Comparison of ENCODE assay signal across 12 cellular contexts in the genomic region with DNA sequence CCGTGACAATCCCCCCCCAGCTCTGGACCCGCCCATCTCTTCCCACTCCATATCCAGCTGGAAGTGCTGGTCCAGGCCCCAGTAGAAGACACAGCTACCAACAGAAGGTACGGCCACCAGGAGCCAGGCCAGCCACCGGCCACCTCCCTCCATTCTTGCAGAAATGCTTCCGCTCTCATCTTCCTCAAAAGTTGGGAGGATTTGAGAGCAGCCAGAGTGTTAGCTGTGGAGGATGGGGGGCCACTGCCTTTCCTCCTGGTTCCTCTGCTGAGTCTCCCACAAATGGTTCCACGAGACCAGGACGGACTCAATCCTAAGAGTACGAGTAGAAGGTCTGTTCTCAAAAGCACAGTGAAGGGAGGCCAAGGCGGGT.
DNase-seq lines count a peak whose midpoint lies in the region; ATAC-seq, FAIRE-seq and TF ChIP-seq lines count a peak whose summit lies in the region.
"Had no signal": no experiment of that assay in that cellular context is flagged by ENCODE, and none has a peak within 500 bp of the region (broad histone marks: within the 10 kb centered on the region; RNA-seq: fewer than 3 reads in every experiment).

No MANE protein-coding gene starts in this region.

- TF ChIP-seq EP300 in HepG2 (IDR thresholded peaks at IDR 0.05; ENCODE audit: low read depth in 2 of 2, low read length in 2 of 2) (no peak), HepG2 (CRISPR knock-in tag; IDR thresholded peaks at IDR 0.05; ENCODE audit: borderline replicate concordance) (no peak)

- no peak overlapping the region for H3K4me3 ChIP-seq in right lobe of liver
- no peak overlapping the region for H3K4me3 ChIP-seq in HepG2 (replicated peaks in 1 of 3; ENCODE audit: insufficient read depth in 1 of 3, low read depth in 2 of 3, low read length in 3 of 3)
- H3K4me3 ChIP-seq in lower lobe of right lung = no peak overlapping the region
- H3K4me3 ChIP-seq in uterus = no peak overlapping the region
- H3K4me3 ChIP-seq: thoracic aorta had no signal

- no peaks in the 10 kb centered on the region for H3K27me3 ChIP-seq in right lobe of liver
- H3K27me3 ChIP-seq in HepG2 (ENCODE audit: control insufficient read depth in 1 of 2, insufficient read depth in 2 of 2, low read length in 2 of 2) = peaks cover 0 to 14% of the 10 kb centered on the region in 2 experiments; a peak in 1 of 5 replicates
- peaks cover 6% of the 10 kb centered on the region for H3K27me3 ChIP-seq in lower lobe of right lung (ENCODE audit: low read depth)
- H3K27me3 ChIP-seq in uterus = no peaks in the 10 kb centered on the region

- H2AFZ ChIP-seq in HepG2 (ENCODE audit: low read length) = no peak overlapping the region

- DNase-seq in right lobe of liver (no peak), HepG2 (ENCODE audit: low spot score) (no peak), SKM-1 treated with dmso at 0.1 percent for 144 hours (lab: John Stamatoyannopoulos, UW; ENCODE audit: unreplicated experiment) (peak; percentile 41), lower lobe of right lung (no peak), uterus (no peak), NCI-H1417 (lab: John Stamatoyannopoulos, UW) (no peak)
- DNase-seq: foreskin fibroblast; stimulated activated CD4-positive, alpha-beta T cell treated with anti-CD3 and anti-CD28 coated beads, Interleukin-4, amount 100 ng/mL, for 1 hour had no signal

- no TSS peak for BruUV-seq in HepG2 (replicated peaks; lab: Mats Ljungman, UMichigan)

- no peak for TF ChIP-seq POLR2A in right lobe of liver (IDR thresholded peaks at IDR 0.05)
- no peak for TF ChIP-seq POLR2A in HepG2 (IDR thresholded peaks at IDR 0.05; ENCODE audit: insufficient read depth in 1 of 2, low read depth in 2 of 2, low read length in 2 of 2)
- no peak for TF ChIP-seq POLR2A in uterus (IDR thresholded peaks at IDR 0.05)

- H3K4me2 ChIP-seq in HepG2 (ENCODE audit: low read depth, low read length) = no peak overlapping the region

- H3K27ac ChIP-seq in right lobe of liver = peak overlapping the region in 1 of 3 donors; percentile 29
- no peak overlapping the region for H3K27ac ChIP-seq in HepG2 (ENCODE audit: extremely low read length, insufficient read depth, low read length)
- H3K27ac ChIP-seq in lower lobe of right lung = peak overlapping the region; percentile 38
- H3K27ac ChIP-seq in uterus = peak overlapping the region; percentile 64 to 97
- H3K27ac ChIP-seq: thoracic aorta had no signal

- no peaks in the 10 kb centered on the region for H3K79me2 ChIP-seq in HepG2 (ENCODE audit: insufficient read depth, low read length)

- H3K4me1 ChIP-seq in right lobe of liver (no peaks in the 10 kb centered on the region), HepG2 (ENCODE audit: insufficient read depth, low read length) (no peaks in the 10 kb centered on the region), lower lobe of right lung (peaks cover 55% of the 10 kb centered on the region), uterus (peaks cover 18 to 21% of the 10 kb centered on the region in 2 donors)

- TF ChIP-seq RAD21 in HepG2 (CRISPR knock-in tag; IDR thresholded peaks at IDR 0.05) = no peak

- POLR2A ChIA-PET in HepG2 (lab: Yijun Ruan, JAX) = no interaction called here

- no peak overlapping the region for H3K9ac ChIP-seq in HepG2 (ENCODE audit: insufficient read depth, low read depth, low read length)

- no peak for TF ChIP-seq CTCF in right lobe of liver (IDR thresholded peaks at IDR 0.05)
- TF ChIP-seq CTCF in HepG2 (CRISPR knock-in tag; IDR thresholded peaks at IDR 0.05) = no peak
- TF ChIP-seq CTCF in lower lobe of right lung (IDR thresholded peaks at IDR 0.05) = no peak
- TF ChIP-seq CTCF in uterus (IDR thresholded peaks at IDR 0.05) = no peak

- FAIRE-seq in HepG2 (lab: Jason Lieb, UNC) = no peak

- 76% methylated on average over 5 of the region's 9 CpGs for WGBS in right lobe of liver (ENCODE audit: insufficient coverage, low coverage, low lambda C conversion rate, missing lambda C conversion rate)
- 28% methylated on average over 7 of the region's 9 CpGs for WGBS in HepG2 (ENCODE audit: low lambda C conversion rate)

- H3K36me3 ChIP-seq in right lobe of liver (no peaks in the 10 kb centered on the region), HepG2 (replicated peaks in 1 of 2; ENCODE audit: control insufficient read depth in 1 of 2, insufficient read depth in 2 of 2, low read length in 2 of 2) (no peaks in the 10 kb centered on the region), lower lobe of right lung (no peaks in the 10 kb centered on the region), uterus (no peaks in the 10 kb centered on the region)
- H3K36me3 ChIP-seq: thoracic aorta had no signal

- intact Hi-C loops in right lobe of liver (cut with DNase I) (no loop called here), HepG2 (cut with micrococcal nuclease; ENCODE audit: unreplicated experiment) (no loop called here), lower lobe of right lung (cut with DNase I) (no loop called here), uterus (cut with DNase I; ENCODE audit: low total_unique reads) (no loop called here)

- no peaks in the 10 kb centered on the region for H4K20me1 ChIP-seq in HepG2 (ENCODE audit: insufficient read depth, low read length)

- in situ Hi-C loops in HepG2 (cut with HindIII; ENCODE audit: extremely low pct_ligation_motif_present, low pct_unique_long_range_greater_than_20kb) = loop anchor here (25.0 kb wide), 1 partner anchor 92 kb away; no protein-coding TSS in a partner anchor

- no peaks in the 10 kb centered on the region for H3K9me3 ChIP-seq in right lobe of liver
- no peaks in the 10 kb centered on the region for H3K9me3 ChIP-seq in HepG2 (ENCODE audit: low read length)
- H3K9me3 ChIP-seq in lower lobe of right lung = no peaks in the 10 kb centered on the region
- no peaks in the 10 kb centered on the region for H3K9me3 ChIP-seq in uterus
- H3K9me3 ChIP-seq: thoracic aorta had no signal

- ATAC-seq in right lobe of liver = peak; percentile 8 to 33 (median 21)
- no peak for ATAC-seq in HepG2
- peak; percentile 2 to 17 for ATAC-seq in lower lobe of right lung
- ATAC-seq in GM19455 (IDR thresholded peaks at IDR 0.05; ENCODE audit: unreplicated experiment) = no peak
- ATAC-seq in HG02588 (IDR thresholded peaks at IDR 0.05; ENCODE audit: unreplicated experiment) = no peak
- ATAC-seq: activated CD4-positive, CD25-positive, alpha-beta regulatory T cell treated with anti-CD3 and anti-CD28 coated beads, Interleukin-2, amount 50 U/mL, for 24 hours had no signal

- CTCF ChIA-PET in HepG2 (lab: Yijun Ruan, JAX; ENCODE audit: low intra/inter-chr PET ratio, low total read pairs) = no interaction called here

TF ChIP-seq in HepG2, 621 proteins besides CTCF, POLR2A, EP300 and RAD21 (continues in another document):
- TF ChIP-seq, protein P1, sequence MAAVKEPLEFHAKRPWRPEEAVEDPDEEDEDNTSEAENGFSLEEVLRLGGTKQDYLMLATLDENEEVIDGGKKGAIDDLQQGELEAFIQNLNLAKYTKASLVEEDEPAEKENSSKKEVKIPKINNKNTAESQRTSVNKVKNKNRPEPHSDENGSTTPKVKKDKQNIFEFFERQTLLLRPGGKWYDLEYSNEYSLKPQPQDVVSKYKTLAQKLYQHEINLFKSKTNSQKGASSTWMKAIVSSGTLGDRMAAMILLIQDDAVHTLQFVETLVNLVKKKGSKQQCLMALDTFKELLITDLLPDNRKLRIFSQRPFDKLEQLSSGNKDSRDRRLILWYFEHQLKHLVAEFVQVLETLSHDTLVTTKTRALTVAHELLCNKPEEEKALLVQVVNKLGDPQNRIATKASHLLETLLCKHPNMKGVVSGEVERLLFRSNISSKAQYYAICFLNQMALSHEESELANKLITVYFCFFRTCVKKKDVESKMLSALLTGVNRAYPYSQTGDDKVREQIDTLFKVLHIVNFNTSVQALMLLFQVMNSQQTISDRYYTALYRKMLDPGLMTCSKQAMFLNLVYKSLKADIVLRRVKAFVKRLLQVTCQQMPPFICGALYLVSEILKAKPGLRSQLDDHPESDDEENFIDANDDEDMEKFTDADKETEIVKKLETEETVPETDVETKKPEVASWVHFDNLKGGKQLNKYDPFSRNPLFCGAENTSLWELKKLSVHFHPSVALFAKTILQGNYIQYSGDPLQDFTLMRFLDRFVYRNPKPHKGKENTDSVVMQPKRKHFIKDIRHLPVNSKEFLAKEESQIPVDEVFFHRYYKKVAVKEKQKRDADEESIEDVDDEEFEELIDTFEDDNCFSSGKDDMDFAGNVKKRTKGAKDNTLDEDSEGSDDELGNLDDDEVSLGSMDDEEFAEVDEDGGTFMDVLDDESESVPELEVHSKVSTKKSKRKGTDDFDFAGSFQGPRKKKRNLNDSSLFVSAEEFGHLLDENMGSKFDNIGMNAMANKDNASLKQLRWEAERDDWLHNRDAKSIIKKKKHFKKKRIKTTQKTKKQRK (IDR thresholded peaks at IDR 0.05; ENCODE audit: low read length) = no peak
- no peak for TF ChIP-seq PHF8 (CRISPR knock-in tag; IDR thresholded peaks at IDR 0.05)
- no peak for TF ChIP-seq ZNF703 (CRISPR knock-in tag; IDR thresholded peaks at IDR 0.05; ENCODE audit: borderline replicate concordance)
- no peak for TF ChIP-seq ZNF839 (CRISPR knock-in tag; IDR thresholded peaks at IDR 0.05; ENCODE audit: borderline replicate concordance)
- TF ChIP-seq FOXJ3 (CRISPR knock-in tag; IDR thresholded peaks at IDR 0.05; ENCODE audit: borderline replicate concordance) = no peak

Comparison
In these comparisons a context has a peak if more than half of its experiments do, and no peak if none do; other contexts are left out.
1. ATAC-seq: peak in right lobe of liver (4 of 4) and lower lobe of right lung (2 of 2); none in HepG2 (single experiment), GM19455 (single experiment) and HG02588 (single experiment).